ENCODE assay signal across 1 cellular context in genomic region chr7:105691029-105691691, GRCh38.
TF ChIP-seq lines count a peak whose summit lies in the region.

No MANE protein-coding gene starts in this region.

TF ChIP-seq in K562, 482 proteins besides CTCF, POLR2A, EP300 and RAD21 (continued from another document):
- no peak for TF ChIP-seq FIP1L1 (IDR thresholded peaks at IDR 0.05; ENCODE audit: low read depth, low read length, poor library complexity, severe bottlenecking)
- no peak for TF ChIP-seq ZNF282 (CRISPR knock-in tag; IDR thresholded peaks at IDR 0.05)
- TF ChIP-seq ETS2 (tag; IDR thresholded peaks at IDR 0.05; ENCODE audit: borderline replicate concordance, poor library complexity, severe bottlenecking) = no peak
- TF ChIP-seq ZC3H8 (IDR thresholded peaks at IDR 0.05) = no peak
- no peak for TF ChIP-seq CREB1 (IDR thresholded peaks at IDR 0.05)
- no peak for TF ChIP-seq CREB1 (CRISPR knock-in tag; IDR thresholded peaks at IDR 0.05)
- no peak for TF ChIP-seq THRB (CRISPR knock-in tag; conservative IDR thresholded peaks at IDR 0.05)
- no peak for TF ChIP-seq BDP1 (IDR thresholded peaks at IDR 0.05; ENCODE audit: insufficient read depth, insufficient read length)
- no peak for TF ChIP-seq ZKSCAN3 (CRISPR knock-in tag; IDR thresholded peaks at IDR 0.05)
- TF ChIP-seq MAFG (tag; conservative IDR thresholded peaks at IDR 0.05) = 0 out of 2 replicates have a peak, but pooled peaks have one; percentile 31
- no peak for TF ChIP-seq PHF20 (IDR thresholded peaks at IDR 0.05; ENCODE audit: partially characterized antibody)
- no peak for TF ChIP-seq RFX5 (IDR thresholded peaks at IDR 0.05; ENCODE audit: low read depth, low read length)
- TF ChIP-seq EWSR1 (IDR thresholded peaks at IDR 0.05; ENCODE audit: borderline replicate concordance, low read depth, partially characterized antibody) = no peak
- no peak for TF ChIP-seq ZNF507 (tag; conservative IDR thresholded peaks at IDR 0.05)
- TF ChIP-seq CBX8 (IDR thresholded peaks at IDR 0.05; ENCODE audit: borderline replicate concordance, extremely low read depth, low read depth, low read length, poor library complexity, severe bottlenecking) = peak; percentile 88
- TF ChIP-seq POLR2G (IDR thresholded peaks at IDR 0.05; ENCODE audit: low read depth, low read length) = no peak
- no peak for TF ChIP-seq ZNF551 (CRISPR knock-in tag; IDR thresholded peaks at IDR 0.05)
- peak; percentile 64; the same call in 1 of the 2 replicates for TF ChIP-seq BMI1 (IDR thresholded peaks at IDR 0.05; ENCODE audit: low read length)
- no peak for TF ChIP-seq GABPA (tag; conservative IDR thresholded peaks at IDR 0.05; ENCODE audit: low read depth)
- TF ChIP-seq BCOR (IDR thresholded peaks at IDR 0.05) = no peak
- no peak for TF ChIP-seq NONO (IDR thresholded peaks at IDR 0.05; ENCODE audit: low read depth in 2 of 2, low read length in 1 of 2)
- TF ChIP-seq TGIF2 (CRISPR knock-in tag; IDR thresholded peaks at IDR 0.05) = no peak
- no peak for TF ChIP-seq HSF4 (CRISPR knock-in tag; IDR thresholded peaks at IDR 0.05; ENCODE audit: borderline replicate concordance)
- no peak for TF ChIP-seq MITF (IDR thresholded peaks at IDR 0.05)
- 0 out of 2 replicates have a peak, but pooled peaks have one; percentile 11 for TF ChIP-seq MAFK (IDR thresholded peaks at IDR 0.05; ENCODE audit: low read length)
- TF ChIP-seq SMARCC2 (IDR thresholded peaks at IDR 0.05; ENCODE audit: low read depth) = no peak
- no peak for TF ChIP-seq KDM4B (IDR thresholded peaks at IDR 0.05; ENCODE audit: borderline replicate concordance in 2 of 2, low read depth in 1 of 2)
- no peak for TF ChIP-seq DIDO1 (tag; IDR thresholded peaks at IDR 0.05; ENCODE audit: low read depth)
- no peak for TF ChIP-seq HEY1 (CRISPR knock-in tag; IDR thresholded peaks at IDR 0.05; ENCODE audit: borderline replicate concordance)
- TF ChIP-seq KLF1 (tag; IDR thresholded peaks at IDR 0.05) = no peak
- TF ChIP-seq ZBTB11 (CRISPR knock-in tag; IDR thresholded peaks at IDR 0.05) = no peak
- no peak for TF ChIP-seq FOXA1 (IDR thresholded peaks at IDR 0.05; ENCODE audit: borderline replicate concordance)
- peak; percentile 66 for TF ChIP-seq ZNF316 (IDR thresholded peaks at IDR 0.05)
- TF ChIP-seq C11orf30 (IDR thresholded peaks at IDR 0.05; ENCODE audit: low read depth) = peak; percentile 51; the same call in 1 of the 2 replicates
- TF ChIP-seq MEF2D (tag; conservative IDR thresholded peaks at IDR 0.05; ENCODE audit: low read depth) = no peak
TF ChIP-seq in K562: peak in this region for 7.
